In genomic region chr1:28088168-28088961, GRCh38 we compare ENCODE assay signal across 1 cellular context.
TF ChIP-seq lines count a peak whose summit lies in the region.

TSS of gene EYA3 (minus strand) at chr1:28088610. CDS start at chr1:28058026, 30,584 bp downstream.

TF ChIP-seq in K562, 482 proteins besides CTCF, POLR2A, EP300 and RAD21 (continued from another document and continues in another):
- TF ChIP-seq ZBTB11 (CRISPR knock-in tag; IDR thresholded peaks at IDR 0.05) (peak in 2 of 3 experiments; percentile 70 to 95; a peak in 3 of 6 replicates), ZNF282 (CRISPR knock-in tag; IDR thresholded peaks at IDR 0.05) (no peak), SRSF3 (IDR thresholded peaks at IDR 0.05; ENCODE audit: insufficient read depth, low read length) (no peak), JUN (IDR thresholded peaks at IDR 0.05; ENCODE audit: borderline replicate concordance, low read depth, low read length) (no peak; the same call in 1 of the 2 replicates), JUN (CRISPR knock-in tag; IDR thresholded peaks at IDR 0.05; ENCODE audit: borderline replicate concordance) (no peak), ARID3A (IDR thresholded peaks at IDR 0.05; ENCODE audit: borderline replicate concordance, low read depth, low read length) (no peak), AFF4 (CRISPR knock-in tag; IDR thresholded peaks at IDR 0.05) (peak; percentile 13; the same call in 1 of the 2 replicates), TCF3 (CRISPR knock-in tag; IDR thresholded peaks at IDR 0.05) (no peak; the same call in 1 of the 2 replicates), CBX1 (IDR thresholded peaks at IDR 0.05; ENCODE audit: low read depth) (no peak), NCOR1 (IDR thresholded peaks at IDR 0.05) (no peak), MBD2 (IDR thresholded peaks at IDR 0.05; ENCODE audit: borderline replicate concordance, low read depth) (peak; percentile 74; the same call in 1 of the 2 replicates), STAT6 (CRISPR knock-in tag; IDR thresholded peaks at IDR 0.05) (no peak), RBM22 (IDR thresholded peaks at IDR 0.05; ENCODE audit: low read depth, low read length, poor library complexity, severe bottlenecking) (no peak), HMBOX1 (IDR thresholded peaks at IDR 0.05) (no peak), RUNX1 (IDR thresholded peaks at IDR 0.05; ENCODE audit: low read depth) (peak; percentile 40; the same call in 1 of the 2 replicates), ZNF561 (CRISPR knock-in tag; conservative IDR thresholded peaks at IDR 0.05) (0 out of 2 replicates have a peak, but pooled peaks have one; percentile 36), FOXO4 (CRISPR knock-in tag; IDR thresholded peaks at IDR 0.05) (no peak), ZNF134 (CRISPR knock-in tag; conservative IDR thresholded peaks at IDR 0.05) (no peak), NBN (IDR thresholded peaks at IDR 0.05; ENCODE audit: low read depth) (peak; percentile 66), IRF2 (CRISPR knock-in tag; IDR thresholded peaks at IDR 0.05) (no peak), TCF15 (CRISPR knock-in tag; IDR thresholded peaks at IDR 0.05) (no peak), CEBPB (tag; IDR thresholded peaks at IDR 0.05) (no peak), GTF2B (IDR thresholded peaks at IDR 0.05; ENCODE audit: extremely low read depth, insufficient read length) (no peak), TFAP4 (CRISPR knock-in tag; IDR thresholded peaks at IDR 0.05; ENCODE audit: borderline replicate concordance) (peak; percentile 86), L3MBTL2 (IDR thresholded peaks at IDR 0.05) (peak; percentile 81), BHLHE40 (IDR thresholded peaks at IDR 0.05; ENCODE audit: low read length) (no peak), USF2 (CRISPR knock-in tag; IDR thresholded peaks at IDR 0.05) (no peak), PTTG1 (tag; IDR thresholded peaks at IDR 0.05; ENCODE audit: low read depth) (no peak), ZNF445 (CRISPR knock-in tag; IDR thresholded peaks at IDR 0.05; ENCODE audit: low read depth) (no peak), SRSF9 (IDR thresholded peaks at IDR 0.05; ENCODE audit: borderline replicate concordance, low read depth, low read length) (no peak), THAP7 (CRISPR knock-in tag; IDR thresholded peaks at IDR 0.05) (no peak), TAF7 (tag; IDR thresholded peaks at IDR 0.05) (peak; percentile 70; the same call in 1 of the 2 replicates), ZNF699 (CRISPR knock-in tag; IDR thresholded peaks at IDR 0.05; ENCODE audit: insufficient replicate concordance) (no peak), MXD1 (CRISPR knock-in tag; IDR thresholded peaks at IDR 0.05; ENCODE audit: borderline replicate concordance, poor library complexity, severe bottlenecking) (no peak), ZNF239 (CRISPR knock-in tag; IDR thresholded peaks at IDR 0.05) (no peak), U2AF1 (optimal IDR thresholded peaks at IDR 0.05; ENCODE audit: low read depth, low read length) (no peak), LARP7 (IDR thresholded peaks at IDR 0.05) (peak; percentile 93; the same call in 1 of the 2 replicates)
